Comparison of ENCODE assay signal across 1 cellular context in the genomic region with DNA sequence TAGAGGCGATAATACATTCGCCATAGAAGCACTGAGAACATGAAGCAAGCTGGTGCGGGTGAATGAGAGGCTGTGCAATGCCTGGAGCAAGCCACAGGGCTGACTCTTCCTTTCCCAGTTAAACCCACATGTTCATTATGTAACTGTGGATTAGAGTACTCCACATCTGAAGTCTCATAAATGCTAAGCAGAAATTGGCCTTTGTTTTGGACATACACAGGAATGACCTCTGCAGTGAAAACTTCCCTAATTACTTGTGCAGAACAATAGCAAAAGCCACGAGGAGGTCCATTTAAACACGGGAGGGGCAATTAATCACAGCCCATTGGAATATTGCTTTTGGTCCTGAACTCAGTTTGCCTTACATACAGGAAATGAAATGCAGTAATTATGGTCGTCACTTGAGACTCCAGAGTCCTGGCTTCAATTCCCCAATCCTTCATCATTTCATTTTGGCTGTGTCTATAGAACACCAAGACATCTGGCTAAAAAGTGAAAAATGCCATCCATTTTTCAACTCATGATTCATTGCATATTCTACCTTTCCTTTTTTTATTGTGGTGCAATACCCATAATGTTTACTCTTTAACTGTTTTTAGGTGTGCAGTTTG.
TF ChIP-seq lines count a peak whose summit lies in the region.

No MANE protein-coding gene starts in this region.

TF ChIP-seq in SK-N-SH, 30 proteins besides CTCF, POLR2A, EP300 and RAD21 (continued from another document):
- TF ChIP-seq, protein P1, sequence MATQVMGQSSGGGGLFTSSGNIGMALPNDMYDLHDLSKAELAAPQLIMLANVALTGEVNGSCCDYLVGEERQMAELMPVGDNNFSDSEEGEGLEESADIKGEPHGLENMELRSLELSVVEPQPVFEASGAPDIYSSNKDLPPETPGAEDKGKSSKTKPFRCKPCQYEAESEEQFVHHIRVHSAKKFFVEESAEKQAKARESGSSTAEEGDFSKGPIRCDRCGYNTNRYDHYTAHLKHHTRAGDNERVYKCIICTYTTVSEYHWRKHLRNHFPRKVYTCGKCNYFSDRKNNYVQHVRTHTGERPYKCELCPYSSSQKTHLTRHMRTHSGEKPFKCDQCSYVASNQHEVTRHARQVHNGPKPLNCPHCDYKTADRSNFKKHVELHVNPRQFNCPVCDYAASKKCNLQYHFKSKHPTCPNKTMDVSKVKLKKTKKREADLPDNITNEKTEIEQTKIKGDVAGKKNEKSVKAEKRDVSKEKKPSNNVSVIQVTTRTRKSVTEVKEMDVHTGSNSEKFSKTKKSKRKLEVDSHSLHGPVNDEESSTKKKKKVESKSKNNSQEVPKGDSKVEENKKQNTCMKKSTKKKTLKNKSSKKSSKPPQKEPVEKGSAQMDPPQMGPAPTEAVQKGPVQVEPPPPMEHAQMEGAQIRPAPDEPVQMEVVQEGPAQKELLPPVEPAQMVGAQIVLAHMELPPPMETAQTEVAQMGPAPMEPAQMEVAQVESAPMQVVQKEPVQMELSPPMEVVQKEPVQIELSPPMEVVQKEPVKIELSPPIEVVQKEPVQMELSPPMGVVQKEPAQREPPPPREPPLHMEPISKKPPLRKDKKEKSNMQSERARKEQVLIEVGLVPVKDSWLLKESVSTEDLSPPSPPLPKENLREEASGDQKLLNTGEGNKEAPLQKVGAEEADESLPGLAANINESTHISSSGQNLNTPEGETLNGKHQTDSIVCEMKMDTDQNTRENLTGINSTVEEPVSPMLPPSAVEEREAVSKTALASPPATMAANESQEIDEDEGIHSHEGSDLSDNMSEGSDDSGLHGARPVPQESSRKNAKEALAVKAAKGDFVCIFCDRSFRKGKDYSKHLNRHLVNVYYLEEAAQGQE (IDR thresholded peaks at IDR 0.05; ENCODE audit: low read depth, low read length) = no peak
- no peak for TF ChIP-seq NRF1 (IDR thresholded peaks at IDR 0.05; ENCODE audit: low read depth, low read length)
- no peak for TF ChIP-seq ELF1 (IDR thresholded peaks at IDR 0.05)
- no peak for TF ChIP-seq MXI1 (IDR thresholded peaks at IDR 0.05; ENCODE audit: low read depth, low read length)
- TF ChIP-seq JUND (IDR thresholded peaks at IDR 0.05) = no peak
- TF ChIP-seq SIN3A (IDR thresholded peaks at IDR 0.05; ENCODE audit: borderline replicate concordance, low read depth, low read length) = no peak
- no peak for TF ChIP-seq GATA2 (CRISPR knock-in tag; IDR thresholded peaks at IDR 0.05)
- TF ChIP-seq FOSL2 (IDR thresholded peaks at IDR 0.05; ENCODE audit: borderline replicate concordance, low read depth) = no peak
- TF ChIP-seq, protein P2, sequence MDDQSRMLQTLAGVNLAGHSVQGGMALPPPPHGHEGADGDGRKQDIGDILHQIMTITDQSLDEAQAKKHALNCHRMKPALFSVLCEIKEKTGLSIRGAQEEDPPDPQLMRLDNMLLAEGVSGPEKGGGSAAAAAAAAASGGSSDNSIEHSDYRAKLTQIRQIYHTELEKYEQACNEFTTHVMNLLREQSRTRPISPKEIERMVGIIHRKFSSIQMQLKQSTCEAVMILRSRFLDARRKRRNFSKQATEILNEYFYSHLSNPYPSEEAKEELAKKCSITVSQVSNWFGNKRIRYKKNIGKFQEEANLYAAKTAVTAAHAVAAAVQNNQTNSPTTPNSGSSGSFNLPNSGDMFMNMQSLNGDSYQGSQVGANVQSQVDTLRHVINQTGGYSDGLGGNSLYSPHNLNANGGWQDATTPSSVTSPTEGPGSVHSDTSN (IDR thresholded peaks at IDR 0.05) = no peak
- TF ChIP-seq, protein P3, sequence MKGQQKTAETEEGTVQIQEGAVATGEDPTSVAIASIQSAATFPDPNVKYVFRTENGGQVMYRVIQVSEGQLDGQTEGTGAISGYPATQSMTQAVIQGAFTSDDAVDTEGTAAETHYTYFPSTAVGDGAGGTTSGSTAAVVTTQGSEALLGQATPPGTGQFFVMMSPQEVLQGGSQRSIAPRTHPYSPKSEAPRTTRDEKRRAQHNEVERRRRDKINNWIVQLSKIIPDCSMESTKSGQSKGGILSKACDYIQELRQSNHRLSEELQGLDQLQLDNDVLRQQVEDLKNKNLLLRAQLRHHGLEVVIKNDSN (IDR thresholded peaks at IDR 0.05; ENCODE audit: borderline replicate concordance, low read depth) = no peak
- TF ChIP-seq TCF12 (IDR thresholded peaks at IDR 0.05) = no peak
- TF ChIP-seq RXRA (IDR thresholded peaks at IDR 0.05; ENCODE audit: borderline replicate concordance, low read depth) = no peak
- TF ChIP-seq NFIC (IDR thresholded peaks at IDR 0.05; ENCODE audit: borderline replicate concordance) = no peak
- TF ChIP-seq FOXJ3 (CRISPR knock-in tag; IDR thresholded peaks at IDR 0.05) = no peak
TF ChIP-seq in SK-N-SH: peak in this region for 0.
